In genomic region chr1:226580625-226581270, GRCh38 we compare ENCODE assay signal across 24 cellular contexts. TPM values are rescaled to one million over a fixed set of nuclear protein-coding genes. Genes with fewer than 3 reads are reported as not detected.
"Had no signal": no experiment of that assay in that cellular context is flagged by ENCODE, and none has a peak within 500 bp of the region (broad histone marks: within the 10 kb centered on the region; RNA-seq: fewer than 3 reads in every experiment).

No MANE protein-coding gene starts in this region.

- H3K9me3 ChIP-seq: adrenal gland, breast epithelium, SJCRH30 had no signal

- H3K4me3 ChIP-seq: adrenal gland, breast epithelium, SJCRH30 had no signal

- ATAC-seq: activated CD4-positive, CD25-positive, alpha-beta regulatory T cell treated with anti-CD3 and anti-CD28 coated beads, Interleukin-2, amount 50 U/mL, for 24 hours; activated CD8-positive, alpha-beta T cell treated with anti-CD3 and anti-CD28 coated beads for 36 hours; Panc1 had no signal

- H3K4me1 ChIP-seq: adrenal gland, breast epithelium, SJCRH30 had no signal

- H3K36me3 ChIP-seq: adrenal gland, breast epithelium, SJCRH30 had no signal

- H3K27ac ChIP-seq: adrenal gland, breast epithelium, SJCRH30 had no signal

- DNase-seq: activated CD4-positive, alpha-beta T cell treated with anti-CD3 and anti-CD28 coated beads for 4 hours; activated CD8-positive, alpha-beta memory T cell treated with anti-CD3 and anti-CD28 coated beads, Interleukin-2, amount 50 U/mL, for 48 hours; activated CD8-positive, alpha-beta T cell treated with anti-CD3 and anti-CD28 coated beads for 36 hours; activated naive CD4-positive, alpha-beta T cell treated with anti-CD3 and anti-CD28 coated beads, Interleukin-2, amount 50 U/mL, for 16 hours; activated naive CD8-positive, alpha-beta T cell treated with anti-CD3 and anti-CD28 coated beads, Interleukin-2, amount 10 ng/mL, durations not matched to agents 7 days and 5 days; activated T-cell treated with anti-CD3 and anti-CD28 coated beads, Interleukin-2, amount 50 U/mL, for 1 hour; adrenal gland; Kasumi-1; NCI-H1092; NCI-H1417; NCI-H2029; NCI-H2107; NCI-H345; NCI-H510A; NCI-H526 treated with DMSO at 0.1 percent for 48 hours; NCI-H82; NK-92 treated with Interleukin-12 subunit alpha and Interleukin-12 subunit beta, amount 100 ng/mL, for 24 hours; OCI-M1; Right ventricle myocardium superior; RPMI8226; SJCRH30 had no signal

- H3K27me3 ChIP-seq: adrenal gland, breast epithelium, SJCRH30 had no signal

RNA-seq across cellular contexts. Expression of gene STUM, which starts 32.2 kb away (rescaled TPM):
- total RNA-seq: activated CD8-positive, alpha-beta T cell treated with anti-CD3 and anti-CD28 coated beads for 36 hours; activated naive CD8-positive, alpha-beta T cell treated with anti-CD3 and anti-CD28 coated beads, Interleukin-2, amount 10 ng/mL, durations not matched to agents 7 days and 5 days had no signal
